In the genomic region with DNA sequence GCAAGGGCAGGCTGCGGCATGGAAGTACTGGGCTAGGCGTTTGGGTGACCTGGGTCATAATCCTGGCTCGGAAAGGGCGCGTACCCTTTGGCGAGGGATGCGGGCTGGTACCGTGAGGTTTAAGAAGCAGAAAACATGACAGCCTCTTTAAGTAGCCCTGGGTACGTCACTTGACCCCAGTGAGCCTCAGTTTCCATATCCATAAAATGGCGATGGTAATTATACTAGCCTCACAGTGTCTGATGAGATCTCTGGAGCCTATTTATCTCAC, we compare ENCODE assay signal across 1 cellular context.
TF ChIP-seq lines count a peak whose summit lies in the region.

No MANE protein-coding gene starts in this region.

TF ChIP-seq in HCT116, 20 proteins besides CTCF, POLR2A, EP300 and RAD21 (continued from another document):
- TF ChIP-seq TCF7L2 (IDR thresholded peaks at IDR 0.05; ENCODE audit: borderline replicate concordance, extremely low read depth, insufficient read depth, insufficient read length) (no peak), YY1 (IDR thresholded peaks at IDR 0.05; ENCODE audit: extremely low read depth, insufficient replicate concordance, low read depth, low read length) (no peak), FOSL1 (IDR thresholded peaks at IDR 0.05; ENCODE audit: low read depth) (no peak), ZNF274 (IDR thresholded peaks at IDR 0.05; ENCODE audit: low read depth, low read length) (no peak), POLR2AphosphoS5 (IDR thresholded peaks at IDR 0.05; ENCODE audit: low read depth, low read length) (no peak), CEBPB (IDR thresholded peaks at IDR 0.05; ENCODE audit: low read depth) (no peak)
- TF ChIP-seq, protein P1, sequence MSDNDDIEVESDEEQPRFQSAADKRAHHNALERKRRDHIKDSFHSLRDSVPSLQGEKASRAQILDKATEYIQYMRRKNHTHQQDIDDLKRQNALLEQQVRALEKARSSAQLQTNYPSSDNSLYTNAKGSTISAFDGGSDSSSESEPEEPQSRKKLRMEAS (IDR thresholded peaks at IDR 0.05): no peak
- TF ChIP-seq, protein P2, sequence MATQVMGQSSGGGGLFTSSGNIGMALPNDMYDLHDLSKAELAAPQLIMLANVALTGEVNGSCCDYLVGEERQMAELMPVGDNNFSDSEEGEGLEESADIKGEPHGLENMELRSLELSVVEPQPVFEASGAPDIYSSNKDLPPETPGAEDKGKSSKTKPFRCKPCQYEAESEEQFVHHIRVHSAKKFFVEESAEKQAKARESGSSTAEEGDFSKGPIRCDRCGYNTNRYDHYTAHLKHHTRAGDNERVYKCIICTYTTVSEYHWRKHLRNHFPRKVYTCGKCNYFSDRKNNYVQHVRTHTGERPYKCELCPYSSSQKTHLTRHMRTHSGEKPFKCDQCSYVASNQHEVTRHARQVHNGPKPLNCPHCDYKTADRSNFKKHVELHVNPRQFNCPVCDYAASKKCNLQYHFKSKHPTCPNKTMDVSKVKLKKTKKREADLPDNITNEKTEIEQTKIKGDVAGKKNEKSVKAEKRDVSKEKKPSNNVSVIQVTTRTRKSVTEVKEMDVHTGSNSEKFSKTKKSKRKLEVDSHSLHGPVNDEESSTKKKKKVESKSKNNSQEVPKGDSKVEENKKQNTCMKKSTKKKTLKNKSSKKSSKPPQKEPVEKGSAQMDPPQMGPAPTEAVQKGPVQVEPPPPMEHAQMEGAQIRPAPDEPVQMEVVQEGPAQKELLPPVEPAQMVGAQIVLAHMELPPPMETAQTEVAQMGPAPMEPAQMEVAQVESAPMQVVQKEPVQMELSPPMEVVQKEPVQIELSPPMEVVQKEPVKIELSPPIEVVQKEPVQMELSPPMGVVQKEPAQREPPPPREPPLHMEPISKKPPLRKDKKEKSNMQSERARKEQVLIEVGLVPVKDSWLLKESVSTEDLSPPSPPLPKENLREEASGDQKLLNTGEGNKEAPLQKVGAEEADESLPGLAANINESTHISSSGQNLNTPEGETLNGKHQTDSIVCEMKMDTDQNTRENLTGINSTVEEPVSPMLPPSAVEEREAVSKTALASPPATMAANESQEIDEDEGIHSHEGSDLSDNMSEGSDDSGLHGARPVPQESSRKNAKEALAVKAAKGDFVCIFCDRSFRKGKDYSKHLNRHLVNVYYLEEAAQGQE (IDR thresholded peaks at IDR 0.05; ENCODE audit: low read depth): no peak
